In the genomic region with DNA sequence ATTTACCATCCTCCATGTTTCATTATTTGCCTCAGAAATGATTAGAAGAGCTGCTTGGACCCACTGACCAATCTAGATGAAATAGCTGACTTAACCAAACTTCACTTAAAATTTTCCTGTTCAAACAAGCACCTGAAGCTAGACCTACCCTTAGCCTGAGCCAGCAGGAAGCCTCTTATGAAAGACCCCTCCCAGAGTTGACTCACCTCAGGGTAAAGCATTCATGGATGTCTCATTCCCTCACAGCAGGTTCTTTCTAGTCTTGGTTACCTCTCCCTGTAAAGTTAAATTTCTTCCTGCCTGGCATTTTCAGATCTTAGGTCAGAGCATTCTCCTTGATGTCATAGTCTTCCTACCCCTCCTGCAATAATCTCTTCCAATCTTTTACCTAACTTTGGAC, we compare ENCODE assay signal across 18 cellular contexts.
"Had no signal": no experiment of that assay in that cellular context is flagged by ENCODE, and none has a peak within 500 bp of the region (broad histone marks: within the 10 kb centered on the region; RNA-seq: fewer than 3 reads in every experiment).

No MANE protein-coding gene starts in this region.

- H3K27ac ChIP-seq: adrenal gland, stomach had no signal

- FAIRE-seq: astrocyte, endothelial cell of umbilical vein had no signal

- DNase-seq: activated CD4-positive, alpha-beta memory T cell treated with anti-CD3 and anti-CD28 coated beads for 36 hours; activated CD4-positive, alpha-beta T cell treated with anti-CD3 and anti-CD28 coated beads for 4 hours; activated gamma-delta T cell treated with Interleukin-2 at 50 U/mL for 16 hours; activated T-cell treated with anti-CD3 and anti-CD28 coated beads for 4 hours; adrenal gland; effector CD8-positive, alpha-beta T cell; glutamatergic neuron; hypothalamus; left ventricle myocardium superior; mucosa of descending colon; naive B cell; stimulated activated CD4-positive, alpha-beta T cell treated with anti-CD3 and anti-CD28 coated beads, Interleukin-2, amount 100 ng/mL, for 48 hours; stomach; trophoblast cell had no signal

- ATAC-seq: activated naive CD4-positive, alpha-beta T cell treated with anti-CD3 and anti-CD28 coated beads, Interleukin-2, amount 50 U/mL, for 72 hours; left ventricle myocardium superior; mucosa of descending colon; WTC11 had no signal

- H3K27me3 ChIP-seq: adrenal gland, stomach had no signal

- H3K4me3 ChIP-seq: adrenal gland, mucosa of descending colon, stomach had no signal

- H3K36me3 ChIP-seq: adrenal gland, stomach had no signal

- H3K4me1 ChIP-seq: adrenal gland, stomach had no signal

- H3K9me3 ChIP-seq: adrenal gland, mucosa of descending colon, stomach had no signal
